10 cellular contexts compared by ENCODE assay signal in the genomic region with DNA sequence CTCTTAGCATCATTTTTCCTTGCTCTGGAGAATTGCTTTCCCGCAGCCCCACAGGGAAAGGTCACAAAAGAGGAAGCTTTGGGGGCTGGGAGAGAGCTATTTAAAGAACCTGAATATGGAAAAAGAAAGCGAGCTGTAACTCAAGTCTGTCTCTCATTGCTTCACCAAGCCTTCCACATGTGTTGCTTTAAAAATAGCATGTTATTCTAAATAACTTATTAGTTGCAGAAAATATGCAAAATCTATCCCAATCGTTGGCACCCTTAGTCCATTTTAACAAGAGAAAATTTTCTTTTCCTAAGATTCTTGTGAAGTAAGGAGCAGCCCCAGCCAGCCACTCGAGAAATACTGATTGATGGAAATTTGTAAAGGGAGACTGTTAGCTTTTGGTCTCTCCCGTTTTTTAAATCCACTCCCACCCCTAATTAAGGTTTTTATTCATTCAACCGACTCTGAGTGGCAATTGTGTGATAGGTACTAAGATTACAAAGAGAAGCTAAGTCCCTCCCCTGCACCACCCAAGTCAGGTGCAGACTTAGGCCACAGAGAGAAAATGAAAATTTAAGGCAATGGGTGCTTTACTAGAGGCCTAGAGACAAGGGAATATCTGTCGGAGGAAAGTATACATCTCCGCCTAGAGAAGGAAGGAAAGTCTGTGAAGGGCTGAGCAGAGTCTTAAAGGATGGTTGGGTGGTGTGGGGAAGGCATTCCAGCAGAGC. TPM values are rescaled to one million over a fixed set of nuclear protein-coding genes. Genes with fewer than 3 reads are reported as not detected.
DNase-seq lines count a peak whose midpoint lies in the region; ATAC-seq and TF ChIP-seq lines count a peak whose summit lies in the region.
"Had no signal": no experiment of that assay in that cellular context is flagged by ENCODE, and none has a peak within 500 bp of the region (broad histone marks: within the 10 kb centered on the region; RNA-seq: fewer than 3 reads in every experiment).

No MANE protein-coding gene starts in this region.

- BruUV-seq in Calu3 (replicated peaks; lab: Mats Ljungman, UMichigan) = no TSS peak

- no peak overlapping the region for H2AK5ac ChIP-seq in trophoblast cell (ENCODE audit: low read length)

- no peak overlapping the region for H4K12ac ChIP-seq in trophoblast cell (ENCODE audit: low read depth, low read length)

- no peak overlapping the region for H2AFZ ChIP-seq in trophoblast cell (ENCODE audit: insufficient read depth, low read length, poor library complexity)

- intact Hi-C loops in Calu3 (cut with micrococcal nuclease; ENCODE audit: unreplicated experiment) = no loop called here

- H3K79me1 ChIP-seq in trophoblast cell (ENCODE audit: low read length) = no peaks in the 10 kb centered on the region

- no peaks in the 10 kb centered on the region for H3K79me2 ChIP-seq in trophoblast cell (ENCODE audit: control insufficient read depth, insufficient read depth, low read length, poor library complexity)

- H2BK120ac ChIP-seq in trophoblast cell (ENCODE audit: insufficient read depth, low read length, poor library complexity) = no peak overlapping the region

- no peak overlapping the region for H2BK5ac ChIP-seq in trophoblast cell (ENCODE audit: low read depth, low read length, poor library complexity)

- H3K36me3 ChIP-seq in WERI-Rb-1 (no peaks in the 10 kb centered on the region), trophoblast cell (ENCODE audit: control insufficient read depth in 1 of 2, insufficient read depth in 2 of 2, low read length in 2 of 2) (no peaks in the 10 kb centered on the region)
- H3K36me3 ChIP-seq: SJSA1 had no signal

- no peaks in the 10 kb centered on the region for H3K4me1 ChIP-seq in trophoblast cell (ENCODE audit: control insufficient read depth in 1 of 2, insufficient read depth in 2 of 2, low read length in 2 of 2)
- H3K4me1 ChIP-seq: SJSA1 had no signal

- no CpG with 5 or more reads among the region's 8 CpGs for WGBS in trophoblast cell (ENCODE audit: extremely low coverage, insufficient coverage, insufficient read length)

- peaks cover 4% of the 10 kb centered on the region for H3K4me1 Mint-ChIP-seq in Calu3 (ENCODE audit: low read depth, unreplicated experiment)

- H4K91ac ChIP-seq in trophoblast cell (ENCODE audit: low read depth, low read length) = no peak overlapping the region

- peak overlapping the region; percentile 76 for H3K4me3 Mint-ChIP-seq in Calu3 (ENCODE audit: low read depth, unreplicated experiment)
- H3K4me3 Mint-ChIP-seq: activated CD4-positive, alpha-beta memory T cell treated with anti-CD3 and anti-CD28 coated beads for 36 hours had no signal

- no peak overlapping the region for H2BK12ac ChIP-seq in trophoblast cell (ENCODE audit: low read length)

- peaks cover 30% of the 10 kb centered on the region for H3K27me3 Mint-ChIP-seq in Calu3 (ENCODE audit: unreplicated experiment)

- no peak overlapping the region for H3K23ac ChIP-seq in trophoblast cell (ENCODE audit: low read length)

- H3K18ac ChIP-seq in trophoblast cell (ENCODE audit: low read length) = no peak overlapping the region

- H3K4me3 ChIP-seq in WERI-Rb-1 (ENCODE audit: low read depth, low read length) (peak overlapping the region; percentile 38; the same call in 1 of the 2 replicates), trophoblast cell (ENCODE audit: low read depth, low read length) (no peak overlapping the region)
- H3K4me3 ChIP-seq: SJSA1 had no signal

- H3K27ac ChIP-seq in WERI-Rb-1 (no peak overlapping the region), trophoblast cell (ENCODE audit: low read depth, low read length) (no peak overlapping the region)
- H3K27ac ChIP-seq: SJSA1 had no signal

- H3K9me3 Mint-ChIP-seq in Calu3 (ENCODE audit: low read depth, unreplicated experiment) = no peaks in the 10 kb centered on the region
- H3K9me3 Mint-ChIP-seq: activated CD4-positive, alpha-beta memory T cell treated with anti-CD3 and anti-CD28 coated beads for 36 hours had no signal

- no peak overlapping the region for H3K27ac Mint-ChIP-seq in Calu3 (ENCODE audit: unreplicated experiment)
- H3K27ac Mint-ChIP-seq: activated CD4-positive, alpha-beta memory T cell treated with anti-CD3 and anti-CD28 coated beads for 36 hours had no signal

- ATAC-seq in GM18861 (IDR thresholded peaks at IDR 0.05; ENCODE audit: unreplicated experiment) = no peak

- no peaks in the 10 kb centered on the region for H3K9me3 ChIP-seq in WERI-Rb-1 (ENCODE audit: severe bottlenecking)
- no peaks in the 10 kb centered on the region for H3K9me3 ChIP-seq in trophoblast cell (ENCODE audit: insufficient read depth, low read depth, low read length)
- H3K9me3 ChIP-seq: SJSA1 had no signal

- peak overlapping the region; percentile 90 for H3K4me2 ChIP-seq in trophoblast cell (ENCODE audit: low read length)

- no peak for DNase-seq in Calu3
- no peak for DNase-seq in WERI-Rb-1
- DNase-seq in fibroblast of gingiva (ENCODE audit: low read depth) = peak; percentile 49
- no peak for DNase-seq in trophoblast cell
- no peak for DNase-seq in NCI-H446 (lab: John Stamatoyannopoulos, UW)
- DNase-seq in NCI-H524 (lab: John Stamatoyannopoulos, UW) = no peak
- no peak for DNase-seq in epidermal melanocyte (ENCODE audit: insufficient read length, low spot score)
- DNase-seq: activated CD4-positive, alpha-beta memory T cell treated with anti-CD3 and anti-CD28 coated beads for 36 hours had no signal

- no peak overlapping the region for H3K14ac ChIP-seq in trophoblast cell (ENCODE audit: low read length)

- H4K8ac ChIP-seq in trophoblast cell (ENCODE audit: low read depth, low read length) = no peak overlapping the region

- peaks cover 5% of the 10 kb centered on the region for H3K36me3 Mint-ChIP-seq in Calu3 (ENCODE audit: insufficient read depth, unreplicated experiment)
- H3K36me3 Mint-ChIP-seq: activated CD4-positive, alpha-beta memory T cell treated with anti-CD3 and anti-CD28 coated beads for 36 hours had no signal

- peaks cover 11% of the 10 kb centered on the region for H3K27me3 ChIP-seq in WERI-Rb-1 (ENCODE audit: insufficient read depth, low read depth, severe bottlenecking)
- H3K27me3 ChIP-seq in trophoblast cell (ENCODE audit: insufficient read depth, low read length) = peaks cover 8% of the 10 kb centered on the region

- no peak for TF ChIP-seq CTCF in Calu3 (IDR thresholded peaks at IDR 0.05; ENCODE audit: unreplicated experiment)
- TF ChIP-seq CTCF in WERI-Rb-1 (IDR thresholded peaks at IDR 0.05; ENCODE audit: low read depth, low read length) = no peak

- no peak overlapping the region for H3K9ac ChIP-seq in trophoblast cell (ENCODE audit: low read length)

- no peak overlapping the region for H3K4ac ChIP-seq in trophoblast cell (ENCODE audit: low read depth, low read length)

- CTCF ChIA-PET in Calu3 (lab: Charles Lee) = interaction anchor here (1.0 kb wide), 1 partner anchor 22 kb away, joined by 3 read pairs; no protein-coding TSS in a partner anchor

RNA-seq across cellular contexts. Expression of gene CYP4X1, which starts 0.8 kb away (rescaled TPM):
- total RNA-seq in Calu3 (2022) = 0.21 and 0.27 TPM in 2 replicates
- not detected in 2 replicates for polyA plus RNA-seq in trophoblast cell (2013)
- total RNA-seq: activated CD4-positive, alpha-beta memory T cell treated with anti-CD3 and anti-CD28 coated beads for 36 hours; SJSA1 had no signal

RNA-seq across cellular contexts. Expression of gene CYP4Z1, which starts 42.7 kb away (rescaled TPM):
- not detected in 2 replicates for total RNA-seq in Calu3 (2022)
- not detected in 2 replicates for polyA plus RNA-seq in trophoblast cell (2013)
- total RNA-seq: activated CD4-positive, alpha-beta memory T cell treated with anti-CD3 and anti-CD28 coated beads for 36 hours; SJSA1 had no signal
